ENCODE assay signal across 8 cellular contexts in the genomic region with DNA sequence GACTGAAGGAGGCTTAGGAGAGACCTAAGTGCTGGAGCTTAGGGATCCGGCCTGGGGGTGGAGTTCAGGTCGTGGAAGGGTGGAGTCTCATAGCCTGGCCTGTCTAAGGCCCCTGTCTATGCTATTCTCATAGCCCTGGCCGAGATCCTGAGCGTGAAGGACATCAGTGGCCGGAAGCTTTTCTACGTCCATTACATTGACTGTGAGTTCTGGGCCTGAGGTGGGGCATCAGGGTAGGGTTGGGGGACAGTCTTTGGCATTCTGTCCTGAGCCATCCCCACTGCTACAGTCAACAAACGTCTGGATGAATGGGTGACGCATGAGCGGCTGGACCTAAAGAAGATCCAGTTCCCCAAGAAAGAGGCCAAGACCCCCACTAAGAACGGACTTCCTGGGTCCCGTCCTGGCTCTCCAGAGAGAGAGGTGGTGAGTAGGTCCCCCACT. TPM values are rescaled to one million over a fixed set of nuclear protein-coding genes. Genes with fewer than 3 reads are reported as not detected.
DNase-seq lines count a peak whose midpoint lies in the region; ATAC-seq and TF ChIP-seq lines count a peak whose summit lies in the region.

No MANE protein-coding gene starts in this region.

- peaks cover 4% of the 10 kb centered on the region for H3K4me1 ChIP-seq in BE2C

- ATAC-seq in natural killer cell treated with Interleukin-12 subunit alpha and Interleukin-12 subunit beta and Interleukin-15 and Interleukin-18, amount 100 ng/mL, for 72 hours, result no peak
- ATAC-seq in GM18498 (IDR thresholded peaks at IDR 0.05; ENCODE audit: unreplicated experiment), result no peak

- H3K9me3 Mint-ChIP-seq in IgD-negative memory B cell, result no peaks in the 10 kb centered on the region
- no peaks in the 10 kb centered on the region for H3K9me3 Mint-ChIP-seq in natural killer cell treated with Interleukin-12 subunit alpha and Interleukin-12 subunit beta and Interleukin-15 and Interleukin-18, amount 100 ng/mL, for 72 hours

- H3K9me3 ChIP-seq in BE2C, result no peaks in the 10 kb centered on the region

- peak overlapping the region; percentile 85 for H3K4me3 ChIP-seq in BE2C (ENCODE audit: low read depth, low read length)

- peaks cover 10 to 22% (median 11%) of the 10 kb centered on the region in 3 donors for H3K4me1 Mint-ChIP-seq in IgD-negative memory B cell
- peaks cover 28 to 34% of the 10 kb centered on the region in 2 donors for H3K4me1 Mint-ChIP-seq in natural killer cell treated with Interleukin-12 subunit alpha and Interleukin-12 subunit beta and Interleukin-15 and Interleukin-18, amount 100 ng/mL, for 72 hours (ENCODE audit: low read depth in 2 of 2)

- peak overlapping the region; percentile 100 for H3K27ac ChIP-seq in cingulate gyrus (ENCODE audit: low read depth, low read length)

- no peak for DNase-seq in BE2C
- DNase-seq in natural killer cell treated with Interleukin-12 subunit alpha and Interleukin-12 subunit beta and Interleukin-15 and Interleukin-18, amount 100 ng/mL, for 72 hours (ENCODE audit: low spot score), result no peak
- no peak for DNase-seq in NCI-H446 treated with DMSO at 0.1 percent for 48 hours (lab: John Stamatoyannopoulos, UW)
- no peak for DNase-seq in Kasumi-1 (lab: John Stamatoyannopoulos, UW)
- no peak for DNase-seq in SW 1271 (lab: John Stamatoyannopoulos, UW)

- no peak for TF ChIP-seq CTCF in BE2C (IDR thresholded peaks at IDR 0.05; ENCODE audit: low read depth, low read length)

- H3K27me3 ChIP-seq in BE2C, result no peaks in the 10 kb centered on the region

- H3K27me3 Mint-ChIP-seq in IgD-negative memory B cell, result no peaks in the 10 kb centered on the region
- no peaks in the 10 kb centered on the region for H3K27me3 Mint-ChIP-seq in natural killer cell treated with Interleukin-12 subunit alpha and Interleukin-12 subunit beta and Interleukin-15 and Interleukin-18, amount 100 ng/mL, for 72 hours

- H3K36me3 Mint-ChIP-seq in IgD-negative memory B cell, result peaks cover 4% of the 10 kb centered on the region
- H3K36me3 Mint-ChIP-seq in natural killer cell treated with Interleukin-12 subunit alpha and Interleukin-12 subunit beta and Interleukin-15 and Interleukin-18, amount 100 ng/mL, for 72 hours, result peaks cover 15% of the 10 kb centered on the region

- peak overlapping the region; percentile 96 to 99 (median 99) for H3K27ac Mint-ChIP-seq in IgD-negative memory B cell
- peak overlapping the region; percentile 96 to 98 for H3K27ac Mint-ChIP-seq in natural killer cell treated with Interleukin-12 subunit alpha and Interleukin-12 subunit beta and Interleukin-15 and Interleukin-18, amount 100 ng/mL, for 72 hours

- H3K36me3 ChIP-seq in BE2C, result peaks cover 45% of the 10 kb centered on the region

- peak overlapping the region; percentile 91 to 98 (median 96) for H3K4me3 Mint-ChIP-seq in IgD-negative memory B cell
- H3K4me3 Mint-ChIP-seq in natural killer cell treated with Interleukin-12 subunit alpha and Interleukin-12 subunit beta and Interleukin-15 and Interleukin-18, amount 100 ng/mL, for 72 hours, result peak overlapping the region; percentile 92

RNA-seq across cellular contexts. Expression of a gene that starts 0.6 kb away (rescaled TPM):
- 105 TPM for polyA plus RNA-seq in BE2C (2012; ENCODE audit: insufficient read depth, insufficient read length, low read depth)
- 62.6 TPM for polyA plus RNA-seq in IgD-negative memory B cell
- 10 to 100 TPM; 77.5 to 82.9 TPM for total RNA-seq in natural killer cell treated with Interleukin-12 subunit alpha and Interleukin-12 subunit beta and Interleukin-15 and Interleukin-18, amount 100 ng/mL, for 72 hours

RNA-seq across cellular contexts. Expression of a gene that starts 7.9 kb away (rescaled TPM):
- polyA plus RNA-seq in BE2C (2012; ENCODE audit: insufficient read depth, insufficient read length, low read depth), result 225 TPM
- polyA plus RNA-seq in IgD-negative memory B cell, result 120 TPM
- total RNA-seq in natural killer cell treated with Interleukin-12 subunit alpha and Interleukin-12 subunit beta and Interleukin-15 and Interleukin-18, amount 100 ng/mL, for 72 hours, result 100 to 1,000 TPM in 1 of 2 donors, 10 to 100 TPM in 1; 87.3 to 138 TPM

RNA-seq across cellular contexts. Expression of a gene that starts 49.9 kb away (rescaled TPM):
- 108 TPM for polyA plus RNA-seq in BE2C (2012; ENCODE audit: insufficient read depth, insufficient read length, low read depth)
- polyA plus RNA-seq in IgD-negative memory B cell, result 66.7 TPM
- total RNA-seq in natural killer cell treated with Interleukin-12 subunit alpha and Interleukin-12 subunit beta and Interleukin-15 and Interleukin-18, amount 100 ng/mL, for 72 hours, result 10 to 100 TPM; 85.2 to 96.4 TPM
